8 cellular contexts compared by ENCODE assay signal in genomic region chr20:2103454-2104153, GRCh38. TPM values are rescaled to one million over a fixed set of nuclear protein-coding genes. Genes with fewer than 3 reads are reported as not detected.
A peak's percentile ranks its signal among the peaks of the same experiment; 100 is the strongest.
DNase-seq lines count a peak whose midpoint lies in the region; ATAC-seq and TF ChIP-seq lines count a peak whose summit lies in the region.

No MANE protein-coding gene starts in this region.

- H3K9me3 Mint-ChIP-seq in brain, result no peaks in the 10 kb centered on the region
- no peaks in the 10 kb centered on the region for H3K9me3 Mint-ChIP-seq in mesothelial cell of epicardium

- peak overlapping the region; percentile 94 for H3K4me3 ChIP-seq in AG04449 (ENCODE audit: low read depth, low read length)

- no peak for TF ChIP-seq CTCF in AG04449 (IDR thresholded peaks at IDR 0.05; ENCODE audit: insufficient read depth, low read length, missing control alignments)
- TF ChIP-seq CTCF in brain (conservative IDR thresholded peaks at IDR 0.05), result no peak
- no peak for TF ChIP-seq CTCF in mesothelial cell of epicardium (IDR thresholded peaks at IDR 0.05; ENCODE audit: unreplicated experiment)
- no peak for TF ChIP-seq CTCF in GM13976 (IDR thresholded peaks at IDR 0.05; ENCODE audit: borderline replicate concordance, control extremely low read depth, extremely low read depth, insufficient read depth, missing control alignments)

- H3K4me1 Mint-ChIP-seq in brain (peaks cover 60% of the 10 kb centered on the region), mesothelial cell of epicardium (peaks cover 38% of the 10 kb centered on the region)

- H3K36me3 Mint-ChIP-seq in brain (peaks cover 19% of the 10 kb centered on the region), mesothelial cell of epicardium (peaks cover 6% of the 10 kb centered on the region)

- CTCF ChIA-PET in AG04449 (lab: Yijun Ruan, JAX), result interaction anchor here (0.6 to 2.7 kb wide), 10 partner anchors 8 to 348 kb away, joined by 3 to 15 read pairs (median 3); no protein-coding TSS in a partner anchor

- DNase-seq in AG04449 (ENCODE audit: low read depth, low spot score) (no peak), mesothelial cell of epicardium (ENCODE audit: low spot score in 2 of 2, unreplicated experiment in 2 of 2) (no peak), GM13976 (ENCODE audit: low spot score) (no peak), LoVo (ENCODE audit: low spot score) (no peak)
- DNase-seq in activated CD4-positive, CD25-positive, alpha-beta regulatory T cell (lab: John Stamatoyannopoulos, UW), result no peak

- H3K27me3 Mint-ChIP-seq in brain (peaks cover 8% of the 10 kb centered on the region), mesothelial cell of epicardium (ENCODE audit: low read depth) (no peaks in the 10 kb centered on the region)

- H3K27ac Mint-ChIP-seq in brain (peak overlapping the region; percentile 78 to 99 (median 95)), mesothelial cell of epicardium (peak overlapping the region; percentile 98)

- in situ Hi-C loops in GM13976 (cut with MboI; ENCODE audit: low sequenced_read_pairs, unreplicated experiment), result no loop called here

- H3K4me3 Mint-ChIP-seq in brain, result peak overlapping the region; percentile 93 to 98 (median 96)
- peak overlapping the region; percentile 93 for H3K4me3 Mint-ChIP-seq in mesothelial cell of epicardium

- POLR2A ChIA-PET in AG04449 (lab: Yijun Ruan, JAX), result interaction anchor here (0.9 to 1.7 kb wide), 4 partner anchors 28 to 69 kb away, joined by 3 to 10 read pairs (median 6); no protein-coding TSS in a partner anchor

- ATAC-seq in HG03378 (IDR thresholded peaks at IDR 0.05; ENCODE audit: unreplicated experiment), result peak; percentile 3
- no peak for ATAC-seq in GM19397 (IDR thresholded peaks at IDR 0.05; ENCODE audit: unreplicated experiment)

RNA-seq across cellular contexts. Expression of gene STK35, which starts 2.0 kb away (rescaled TPM):
- polyA plus RNA-seq in brain (ENCODE audit: insufficient read depth, low read depth, low replicate concordance), result 11.4 TPM
- total RNA-seq in mesothelial cell of epicardium, result 31.0 to 31.9 TPM (median 31.6 TPM) in 3 replicates
